Comparison of ENCODE assay signal across 16 cellular contexts in genomic region chr10:83522881-83523386, GRCh38.
DNase-seq lines count a peak whose midpoint lies in the region; ATAC-seq and TF ChIP-seq lines count a peak whose summit lies in the region.
"Had no signal": no experiment of that assay in that cellular context is flagged by ENCODE, and none has a peak within 500 bp of the region (broad histone marks: within the 10 kb centered on the region; RNA-seq: fewer than 3 reads in every experiment).

No MANE protein-coding gene starts in this region.

- intact Hi-C loops in Right ventricle myocardium superior (cut with DNase I) (no loop called here), gastrocnemius medialis (cut with DNase I; ENCODE audit: low total_unique reads) (no loop called here), ascending aorta (cut with DNase I) (no loop called here)

- DNase-seq in AG08395 (ENCODE audit: low spot score): peak; percentile 57
- peak; percentile 86 for DNase-seq in adipocyte (ENCODE audit: low read depth)
- peak; percentile 43 for DNase-seq in Right ventricle myocardium superior
- peak; percentile 59 for DNase-seq in non-pigmented ciliary epithelial cell (ENCODE audit: low read depth)
- DNase-seq in gastrocnemius medialis: no peak
- DNase-seq in MM.1S: no peak
- DNase-seq in ascending aorta (ENCODE audit: low spot score in 2 of 2): no peak
- DNase-seq: activated B cell treated with CpG ODN at 0.5 μM for 24 hours; activated CD8-positive, alpha-beta memory T cell treated with anti-CD3 and anti-CD28 coated beads, Interleukin-2, amount 50 U/mL, for 4 hours; activated naive CD4-positive, alpha-beta T cell treated with anti-CD3 and anti-CD28 coated beads, Interleukin-2, amount 10 ng/mL, durations not matched to agents 7 days and 5 days; DMS53; naive B cell; NCI-H1048; substantia nigra had no signal

- no peak for TF ChIP-seq POLR2A in gastrocnemius medialis (IDR thresholded peaks at IDR 0.05)

- H2AFZ ChIP-seq in MM.1S (ENCODE audit: low read length): no peak overlapping the region

- H3K9me2 ChIP-seq in MM.1S (replicated peaks; ENCODE audit: insufficient read depth, low read length): no peaks in the 10 kb centered on the region

- no peak overlapping the region for H3K9ac ChIP-seq in adipocyte (ENCODE audit: low read length)
- H3K9ac ChIP-seq in MM.1S (ENCODE audit: low read length): no peak overlapping the region

- H3K27ac ChIP-seq in gastrocnemius medialis (no peak overlapping the region), MM.1S (ENCODE audit: low read length) (no peak overlapping the region), ascending aorta (no peak overlapping the region)

- H3K27me3 ChIP-seq in adipocyte (replicated peaks; ENCODE audit: control insufficient read depth, insufficient read depth, low read length) (no peaks in the 10 kb centered on the region), gastrocnemius medialis (no peaks in the 10 kb centered on the region), MM.1S (replicated peaks; ENCODE audit: insufficient read depth, low read length) (no peaks in the 10 kb centered on the region), ascending aorta (no peaks in the 10 kb centered on the region)

- in situ Hi-C loops in gastrocnemius medialis (cut with MboI; ENCODE audit: low sequenced_read_pairs in 4 of 4): no loop called here

- H3K4me3 ChIP-seq in adipocyte (ENCODE audit: low read length) (no peak overlapping the region), gastrocnemius medialis (no peak overlapping the region), MM.1S (ENCODE audit: low read length) (no peak overlapping the region), ascending aorta (no peak overlapping the region)
- H3K4me3 ChIP-seq: GM12878 had no signal

- H3K4me1 ChIP-seq in adipocyte (ENCODE audit: control insufficient read depth, insufficient read depth, low read length) (peaks cover 13% of the 10 kb centered on the region), gastrocnemius medialis (no peaks in the 10 kb centered on the region), MM.1S (ENCODE audit: low read length) (peaks cover 17% of the 10 kb centered on the region), ascending aorta (no peaks in the 10 kb centered on the region)

- no peaks in the 10 kb centered on the region for H4K20me1 ChIP-seq in MM.1S (ENCODE audit: insufficient read depth, low read length)

- peak; percentile 85 for ATAC-seq in Right ventricle myocardium superior (ENCODE audit: poor library complexity)
- ATAC-seq in gastrocnemius medialis: no peak
- ATAC-seq in GM21737 (IDR thresholded peaks at IDR 0.05; ENCODE audit: unreplicated experiment): no peak
- ATAC-seq: GM12878 had no signal

- H3F3A ChIP-seq in MM.1S (ENCODE audit: insufficient read depth, low read length): no peaks in the 10 kb centered on the region

- no peaks in the 10 kb centered on the region for H3K36me3 ChIP-seq in adipocyte (ENCODE audit: control insufficient read depth, insufficient read depth, low read length, severe bottlenecking)
- H3K36me3 ChIP-seq in gastrocnemius medialis: no peaks in the 10 kb centered on the region
- H3K36me3 ChIP-seq in MM.1S (replicated peaks; ENCODE audit: insufficient read depth, low read length): no peaks in the 10 kb centered on the region
- H3K36me3 ChIP-seq in ascending aorta: no peaks in the 10 kb centered on the region

- no peaks in the 10 kb centered on the region for H3K79me2 ChIP-seq in MM.1S (ENCODE audit: low read length)

- H3K9me3 ChIP-seq in adipocyte (ENCODE audit: control insufficient read depth, low read length): peaks cover 6% of the 10 kb centered on the region
- H3K9me3 ChIP-seq in gastrocnemius medialis: no peaks in the 10 kb centered on the region
- H3K9me3 ChIP-seq in MM.1S (replicated peaks; ENCODE audit: insufficient read depth, low read length): no peaks in the 10 kb centered on the region
- H3K9me3 ChIP-seq in ascending aorta: peaks cover 0 to 7% of the 10 kb centered on the region in 2 donors

- TF ChIP-seq CTCF in gastrocnemius medialis (IDR thresholded peaks at IDR 0.05 in 4 of 5, conservative IDR thresholded peaks at IDR 0.05 in 1 of 5) (no peak), MM.1S (IDR thresholded peaks at IDR 0.05; ENCODE audit: low read length) (no peak), ascending aorta (IDR thresholded peaks at IDR 0.05) (no peak)

- H3K4me2 ChIP-seq in MM.1S (ENCODE audit: low read depth, low read length): no peak overlapping the region

Comparison
In these comparisons a context has a peak if more than half of its experiments do, and no peak if none do; other contexts are left out.
1. DNase-seq: peak in AG08395 (single experiment), adipocyte (single experiment), Right ventricle myocardium superior (single experiment) and non-pigmented ciliary epithelial cell (single experiment); none in gastrocnemius medialis (0 of 2), MM.1S (single experiment) and ascending aorta (0 of 2).